ENCODE assay signal across 8 cellular contexts in the genomic region with DNA sequence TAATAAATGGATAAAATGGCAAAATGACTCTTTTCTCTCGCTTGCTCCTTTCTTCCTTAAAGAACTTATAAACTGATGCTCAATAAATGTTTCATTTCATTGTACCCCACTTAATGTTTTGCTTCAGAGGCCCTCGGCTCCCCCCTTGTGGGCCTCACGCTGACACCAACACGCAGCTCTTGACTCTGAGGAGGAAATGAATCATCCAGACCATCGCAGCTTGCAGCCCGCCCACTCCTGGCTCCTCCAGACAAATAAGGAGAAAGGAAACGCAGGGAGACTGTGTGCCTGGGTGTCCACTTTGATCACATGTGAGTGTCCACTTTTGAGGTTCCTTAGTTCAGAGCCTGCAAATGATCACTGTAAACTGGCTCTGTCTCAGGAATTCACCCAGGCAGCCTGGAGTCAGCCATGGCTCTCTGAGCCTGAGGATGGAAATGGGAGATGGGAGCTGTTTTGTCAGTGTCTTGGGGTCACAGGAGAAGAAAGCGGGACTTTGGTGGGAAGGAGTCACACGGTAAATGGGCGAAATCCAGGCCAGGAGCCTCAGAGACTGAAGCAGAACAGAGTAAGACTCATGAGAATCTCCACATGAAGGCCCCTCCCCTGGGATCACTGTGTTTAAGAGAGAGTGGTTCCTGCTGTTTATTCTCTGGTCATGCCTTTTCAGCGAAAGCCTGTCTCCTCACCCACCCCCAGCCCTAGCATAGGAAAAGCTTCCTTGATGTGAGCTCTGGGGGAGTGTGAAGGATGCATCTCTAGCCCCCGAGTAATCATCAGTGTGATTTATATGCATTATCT.
DNase-seq lines count a peak whose midpoint lies in the region; ATAC-seq and TF ChIP-seq lines count a peak whose summit lies in the region.

No MANE protein-coding gene starts in this region.

- WGBS in hepatocyte (ENCODE audit: low lambda C conversion rate, missing lambda C conversion rate) = 54% methylated on average over 12 of the region's 12 CpGs

- no peaks in the 10 kb centered on the region for H3K79me2 ChIP-seq in hepatocyte

- intact Hi-C loops in ascending aorta (cut with DNase I) = no loop called here

- H3K36me3 ChIP-seq in ascending aorta (peaks cover 19 to 42% of the 10 kb centered on the region in 2 donors), hepatocyte (replicated peaks; ENCODE audit: insufficient read depth, low read depth) (peaks cover 4% of the 10 kb centered on the region)

- no peaks in the 10 kb centered on the region for H3K9me3 ChIP-seq in ascending aorta
- H3K9me3 ChIP-seq in hepatocyte (ENCODE audit: low read depth) = no peaks in the 10 kb centered on the region

- no peaks in the 10 kb centered on the region for H3K27me3 ChIP-seq in ascending aorta
- no peaks in the 10 kb centered on the region for H3K27me3 ChIP-seq in hepatocyte

- H4K20me1 ChIP-seq in hepatocyte (ENCODE audit: insufficient read depth, poor library complexity, severe bottlenecking) = no peaks in the 10 kb centered on the region

- H3K4me1 ChIP-seq in ascending aorta = peaks cover 3 to 21% of the 10 kb centered on the region in 2 donors
- peaks cover 23% of the 10 kb centered on the region for H3K4me1 ChIP-seq in hepatocyte (ENCODE audit: insufficient read depth)

- no peaks in the 10 kb centered on the region for H3K9me2 ChIP-seq in hepatocyte (replicated peaks; ENCODE audit: insufficient read depth)

- TF ChIP-seq CTCF in ascending aorta (IDR thresholded peaks at IDR 0.05) (peak in 1 of 3 experiments; percentile 34), hepatocyte (IDR thresholded peaks at IDR 0.05; ENCODE audit: poor library complexity) (peak; percentile 29)

- H3K4me2 ChIP-seq in hepatocyte = peak overlapping the region; percentile 50

- peak; percentile 11 for DNase-seq in stimulated activated naive CD4-positive, alpha-beta T cell treated with Interleukin-2 at 50 U/mL for 16 hours (lab: John Stamatoyannopoulos, UW)
- no peak for DNase-seq in stimulated activated naive CD4-positive, alpha-beta T cell (lab: John Stamatoyannopoulos, UW)
- DNase-seq in SIG-M5 treated with dmso at 0.1 percent for 504 hours (lab: John Stamatoyannopoulos, UW; ENCODE audit: unreplicated experiment) (peak; percentile 68), ascending aorta (ENCODE audit: low spot score in 2 of 2) (peak; percentile 61 to 90), hepatocyte (ENCODE audit: low spot score) (peak; percentile 87), NCI-H1436 treated with DMSO at 0.1 percent for 48 hours (lab: John Stamatoyannopoulos, UW) (no peak)

- H3K4me3 ChIP-seq in ascending aorta (no peak overlapping the region), hepatocyte (no peak overlapping the region), skin epidermis (no peak overlapping the region)

- H2AFZ ChIP-seq in hepatocyte = no peak overlapping the region

- H3K27ac ChIP-seq in ascending aorta (peak overlapping the region; percentile 54 to 72), hepatocyte (peak overlapping the region; percentile 91), skin epidermis (peak overlapping the region in 17 of 21 experiments; percentile 9 to 81 (median 48))

- peak; percentile 96 for ATAC-seq in HG03064 (IDR thresholded peaks at IDR 0.05; ENCODE audit: low read depth, unreplicated experiment)

Comparison
In these comparisons a context has a peak if more than half of its experiments do, and no peak if none do; other contexts are left out.
1. DNase-seq: peak in stimulated activated naive CD4-positive, alpha-beta T cell treated with Interleukin-2 at 50 U/mL for 16 hours (single experiment), SIG-M5 treated with dmso at 0.1 percent for 504 hours (single experiment), ascending aorta (2 of 2) and hepatocyte (single experiment); none in stimulated activated naive CD4-positive, alpha-beta T cell (0 of 6) and NCI-H1436 treated with DMSO at 0.1 percent for 48 hours (single experiment).
2. Peak in every context shown above with its lines, with median percentiles within 50 percentile points of each other: H3K27ac ChIP-seq.